In the genomic region with DNA sequence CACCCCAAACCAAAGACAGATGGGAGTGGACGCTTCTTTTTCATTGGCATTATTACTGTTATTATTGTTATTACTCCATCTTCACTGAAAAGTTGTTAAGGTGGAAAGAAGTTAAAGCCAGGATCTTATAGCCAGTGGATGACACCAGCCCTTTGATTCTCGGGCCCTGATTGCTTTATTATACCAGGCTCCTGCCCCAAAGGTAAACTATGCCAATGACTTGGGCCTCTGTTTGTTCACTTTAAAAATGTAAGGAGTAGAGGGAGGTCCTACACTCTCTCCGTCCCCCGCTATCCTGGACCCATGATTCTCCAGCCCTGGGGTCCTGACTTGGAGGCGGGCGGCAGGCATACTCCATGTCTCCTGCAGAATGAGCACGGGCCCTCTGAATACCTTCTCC, we compare ENCODE assay signal across 16 cellular contexts.
DNase-seq lines count a peak whose midpoint lies in the region; ATAC-seq and TF ChIP-seq lines count a peak whose summit lies in the region.
"Had no signal": no experiment of that assay in that cellular context is flagged by ENCODE, and none has a peak within 500 bp of the region (broad histone marks: within the 10 kb centered on the region; RNA-seq: fewer than 3 reads in every experiment).

No MANE protein-coding gene starts in this region.

- peaks cover 12% of the 10 kb centered on the region for H3K27me3 Mint-ChIP-seq in nephron progenitor cell (ENCODE audit: low read depth, poor library complexity)
- no peaks in the 10 kb centered on the region for H3K27me3 Mint-ChIP-seq in activated naive CD4-positive, alpha-beta T cell treated with anti-CD3 and anti-CD28 coated beads, Interleukin-2, amount 10 ng/mL, durations not matched to agents 7 days and 5 days

- H3K27me3 ChIP-seq in cardiac muscle cell, result no peaks in the 10 kb centered on the region
- H3K27me3 ChIP-seq in uterus, result no peaks in the 10 kb centered on the region
- H3K27me3 ChIP-seq: adrenal gland, right atrium auricular region had no signal

- TF ChIP-seq POLR2A in uterus (IDR thresholded peaks at IDR 0.05), result no peak

- CTCF ChIA-PET in activated naive CD4-positive, alpha-beta T cell treated with anti-CD3 and anti-CD28 coated beads, Interleukin-2, amount 10 ng/mL, durations not matched to agents 7 days and 5 days (lab: Charles Lee), result interaction anchor here (0.6 to 3.1 kb wide), 2 partner anchors 20 to 62 kb away, joined by 3 to 10 read pairs; no protein-coding TSS in a partner anchor

- intact Hi-C loops in Right ventricle myocardium superior (cut with DNase I), result no loop called here
- intact Hi-C loops in uterus (cut with DNase I; ENCODE audit: low total_unique reads), result no loop called here

- TF ChIP-seq CTCF in cardiac muscle cell (IDR thresholded peaks at IDR 0.05; ENCODE audit: low read depth, low read length) (no peak), nephron progenitor cell (IDR thresholded peaks at IDR 0.05) (no peak), uterus (IDR thresholded peaks at IDR 0.05) (no peak)

- H3K4me1 Mint-ChIP-seq in nephron progenitor cell, result peaks cover 87% of the 10 kb centered on the region
- H3K4me1 Mint-ChIP-seq in activated naive CD4-positive, alpha-beta T cell treated with anti-CD3 and anti-CD28 coated beads, Interleukin-2, amount 10 ng/mL, durations not matched to agents 7 days and 5 days, result peaks cover 29% of the 10 kb centered on the region

- H3K27ac ChIP-seq in cardiac muscle cell, result peak overlapping the region; percentile 35
- peak overlapping the region; percentile 34 for H3K27ac ChIP-seq in cingulate gyrus (ENCODE audit: low read depth, low read length)
- H3K27ac ChIP-seq in uterus, result peak overlapping the region; percentile 76 to 85

- no peak for DNase-seq in cardiac muscle cell (ENCODE audit: low read depth in 1 of 2, low spot score in 1 of 2)
- no peak for DNase-seq in Right ventricle myocardium superior
- DNase-seq in nephron progenitor cell, result no peak
- no peak for DNase-seq in uterus
- no peak for DNase-seq in NCI-H146 treated with DMSO at 0.1 percent for 48 hours (lab: John Stamatoyannopoulos, UW; ENCODE audit: unreplicated experiment)
- no peak for DNase-seq in NCI-H524 (lab: John Stamatoyannopoulos, UW)
- DNase-seq in activated naive CD4-positive, alpha-beta T cell treated with anti-CD3 and anti-CD28 coated beads, Interleukin-2, amount 10 ng/mL, durations not matched to agents 7 days and 5 days, result no peak
- DNase-seq: H7; NCI-H1417 treated with DMSO at 0.1 percent for 48 hours; NCI-H748 treated with DMSO at 0.1 percent for 48 hours; stimulated activated naive CD4-positive, alpha-beta T cell treated with Interleukin-2 at 50 U/mL for 16 hours had no signal

- H3K9me3 ChIP-seq in cardiac muscle cell (ENCODE audit: low read depth) (no peaks in the 10 kb centered on the region), uterus (no peaks in the 10 kb centered on the region)
- H3K9me3 ChIP-seq: adrenal gland, right atrium auricular region had no signal

- peaks cover 10% of the 10 kb centered on the region for H3K36me3 Mint-ChIP-seq in nephron progenitor cell (ENCODE audit: low read depth)
- peaks cover 3% of the 10 kb centered on the region for H3K36me3 Mint-ChIP-seq in activated naive CD4-positive, alpha-beta T cell treated with anti-CD3 and anti-CD28 coated beads, Interleukin-2, amount 10 ng/mL, durations not matched to agents 7 days and 5 days
- H3K36me3 Mint-ChIP-seq: type B pancreatic cell had no signal

- peaks cover 22% of the 10 kb centered on the region for H3K9me3 Mint-ChIP-seq in nephron progenitor cell
- peaks cover 5% of the 10 kb centered on the region for H3K9me3 Mint-ChIP-seq in activated naive CD4-positive, alpha-beta T cell treated with anti-CD3 and anti-CD28 coated beads, Interleukin-2, amount 10 ng/mL, durations not matched to agents 7 days and 5 days

- H3K4me3 Mint-ChIP-seq in nephron progenitor cell, result no peak overlapping the region
- H3K4me3 Mint-ChIP-seq in activated naive CD4-positive, alpha-beta T cell treated with anti-CD3 and anti-CD28 coated beads, Interleukin-2, amount 10 ng/mL, durations not matched to agents 7 days and 5 days, result no peak overlapping the region
- H3K4me3 Mint-ChIP-seq: T-helper 2 cell treated with Interferon-gamma antibody and Interleukin-4, amounts not matched to agents 5 μg/mL and 100 μg/mL, for 36 hours; type B pancreatic cell had no signal

- ATAC-seq in Right ventricle myocardium superior (ENCODE audit: poor library complexity), result no peak

- H3K4me1 ChIP-seq in cardiac muscle cell (ENCODE audit: low read depth) (peaks cover 20% of the 10 kb centered on the region), uterus (peaks cover 0 to 6% of the 10 kb centered on the region in 2 donors)

- peak overlapping the region; percentile 99 for H3K27ac Mint-ChIP-seq in nephron progenitor cell
- no peak overlapping the region for H3K27ac Mint-ChIP-seq in activated naive CD4-positive, alpha-beta T cell treated with anti-CD3 and anti-CD28 coated beads, Interleukin-2, amount 10 ng/mL, durations not matched to agents 7 days and 5 days
- H3K27ac Mint-ChIP-seq: T-helper 2 cell treated with Interferon-gamma antibody and Interleukin-4, amounts not matched to agents 5 μg/mL and 100 μg/mL, for 36 hours; type B pancreatic cell had no signal

- H3K36me3 ChIP-seq in cardiac muscle cell (no peaks in the 10 kb centered on the region), uterus (no peaks in the 10 kb centered on the region)
- H3K36me3 ChIP-seq: adrenal gland, right atrium auricular region had no signal

- H3K4me3 ChIP-seq in cardiac muscle cell (no peak overlapping the region), uterus (no peak overlapping the region)
- H3K4me3 ChIP-seq: adrenal gland, right atrium auricular region had no signal
